9 cellular contexts compared by ENCODE assay signal in genomic region chr17:65850486-65850885, GRCh38.
DNase-seq lines count a peak whose midpoint lies in the region; ATAC-seq and TF ChIP-seq lines count a peak whose summit lies in the region.
"Had no signal": no experiment of that assay in that cellular context is flagged by ENCODE, and none has a peak within 500 bp of the region (broad histone marks: within the 10 kb centered on the region; RNA-seq: fewer than 3 reads in every experiment).

No MANE protein-coding gene starts in this region.

- CTCF ChIA-PET in GM10248 (lab: Yijun Ruan, JAX) (no interaction called here), HCT116 (lab: Charles Lee) (no interaction called here), PC-3 (lab: Charles Lee) (no interaction called here)

- H3K79me2 ChIP-seq in HCT116 (ENCODE audit: insufficient read depth, low read length) (no peaks in the 10 kb centered on the region), PC-3 (ENCODE audit: low read length) (no peaks in the 10 kb centered on the region)

- H3K9me3 ChIP-seq in HCT116 (ENCODE audit: control insufficient read depth in 1 of 2, insufficient read depth in 1 of 2, low read depth in 1 of 2, low read length in 2 of 2) (no peaks in the 10 kb centered on the region), PC-3 (ENCODE audit: low read length) (no peaks in the 10 kb centered on the region), right lobe of liver (no peaks in the 10 kb centered on the region)

- H3K27ac ChIP-seq in HCT116 (ENCODE audit: low read depth, low read length) (no peak overlapping the region), PC-3 (ENCODE audit: low read length) (peak overlapping the region; percentile 84), right lobe of liver (no peak overlapping the region)

- no peak for TF ChIP-seq RAD21 in HCT116 (IDR thresholded peaks at IDR 0.05; ENCODE audit: low read depth)

- ATAC-seq in HCT116 (no peak), PC-3 (peak; percentile 85), left colon (peak; percentile 53), right lobe of liver (no peak)
- ATAC-seq: natural killer cell had no signal

- peaks cover 4% of the 10 kb centered on the region for H3F3A ChIP-seq in PC-3 (ENCODE audit: low read length, unreplicated experiment)

- intact Hi-C loops in HCT116 (cut with micrococcal nuclease) (no loop called here), PC-3 (cut with micrococcal nuclease) (no loop called here), left colon (cut with DNase I, micrococcal nuclease) (no loop called here), right lobe of liver (cut with DNase I) (no loop called here)

- H3K4me2 ChIP-seq in HCT116 (ENCODE audit: low read length) = no peak overlapping the region
- H3K4me2 ChIP-seq in PC-3 (ENCODE audit: low read length) = peak overlapping the region; percentile 45

- no peaks in the 10 kb centered on the region; a peak in 1 of 4 replicates for H3K36me3 ChIP-seq in HCT116 (ENCODE audit: control insufficient read depth in 1 of 2, insufficient read depth in 2 of 2, low read length in 2 of 2)
- no peaks in the 10 kb centered on the region for H3K36me3 ChIP-seq in PC-3 (ENCODE audit: low read depth, low read length)
- H3K36me3 ChIP-seq in right lobe of liver = no peaks in the 10 kb centered on the region

- 78% methylated on average over 2 of the region's 2 CpGs for WGBS in right lobe of liver (ENCODE audit: insufficient coverage, low coverage, low lambda C conversion rate, missing lambda C conversion rate)

- no peaks in the 10 kb centered on the region for H3K9me2 ChIP-seq in HCT116 (ENCODE audit: insufficient read depth)
- H3K9me2 ChIP-seq in PC-3 (replicated peaks; ENCODE audit: low read length) = no peaks in the 10 kb centered on the region

- BruUV-seq in HCT116 (replicated peaks; lab: Mats Ljungman, UMichigan) = no TSS peak
- BruUV-seq in PC-3 (replicated peaks; lab: Mats Ljungman, UMichigan) = no TSS peak

- H3K4me1 ChIP-seq in HCT116 (ENCODE audit: control insufficient read depth in 1 of 2, insufficient read depth in 2 of 2, low read length in 2 of 2) = peaks cover 7 to 22% of the 10 kb centered on the region in 2 experiments
- H3K4me1 ChIP-seq in PC-3 (ENCODE audit: insufficient read depth, low read length) = peaks cover 27% of the 10 kb centered on the region
- H3K4me1 ChIP-seq in right lobe of liver = no peaks in the 10 kb centered on the region

- RAD21 ChIA-PET in HCT116 (lab: Charles Lee; ENCODE audit: low non-redundant PET in 1 of 2, low total read pairs in 2 of 2, uncharacterized antibody in 2 of 2, unreplicated experiment in 2 of 2) = no interaction called here

- no peak overlapping the region for H3K9ac ChIP-seq in HCT116 (ENCODE audit: low read length)
- peak overlapping the region; percentile 17 for H3K9ac ChIP-seq in PC-3 (ENCODE audit: low read length)

- POLR2A ChIA-PET in GM10248 (lab: Yijun Ruan, JAX) (no interaction called here), HCT116 (lab: Charles Lee) (no interaction called here), PC-3 (lab: Charles Lee; ENCODE audit: unreplicated experiment) (interaction anchor here (0.6 kb wide), 2 partner anchors 166 to 859 kb away, joined by 4 to 6 read pairs; no protein-coding TSS in a partner anchor)

- H3K27me3 ChIP-seq in HCT116 (ENCODE audit: insufficient read depth, low read length) = no peaks in the 10 kb centered on the region
- H3K27me3 ChIP-seq in PC-3 (ENCODE audit: low read length) = no peaks in the 10 kb centered on the region
- H3K27me3 ChIP-seq in right lobe of liver = no peaks in the 10 kb centered on the region

- H4K20me1 ChIP-seq in HCT116 (ENCODE audit: insufficient read depth) (no peaks in the 10 kb centered on the region), PC-3 (ENCODE audit: low read length) (no peaks in the 10 kb centered on the region)

- DNase-seq in GM10248 (ENCODE audit: extremely low spot score) (peak; percentile 16), HCT116 (ENCODE audit: low read depth, low spot score) (peak; percentile 8), PC-3 (peak; percentile 93), left colon (no peak), right lobe of liver (no peak), OCI-M2 (lab: John Stamatoyannopoulos, UW; ENCODE audit: unreplicated experiment) (no peak), NCI-H1694 treated with DMSO at 0.1 percent for 48 hours (lab: John Stamatoyannopoulos, UW) (no peak), NCI-H1417 (lab: John Stamatoyannopoulos, UW) (no peak)
- DNase-seq: natural killer cell had no signal

- TF ChIP-seq CTCF in GM10248 (IDR thresholded peaks at IDR 0.05; ENCODE audit: control extremely low read depth, extremely low read depth, low read depth, missing control alignments) (no peak), HCT116 (IDR thresholded peaks at IDR 0.05 in 2 of 3, conservative IDR thresholded peaks at IDR 0.05 in 1 of 3; ENCODE audit: borderline replicate concordance in 1 of 3, insufficient read depth in 1 of 3, low read depth in 2 of 3, low read length in 2 of 3) (no peak), PC-3 (conservative IDR thresholded peaks at IDR 0.05; ENCODE audit: low read depth, low read length) (no peak), right lobe of liver (IDR thresholded peaks at IDR 0.05) (no peak)

- H3K4me3 ChIP-seq in HCT116 (replicated peaks in 1 of 2; ENCODE audit: low read depth in 1 of 2, low read length in 2 of 2) = no peak overlapping the region
- H3K4me3 ChIP-seq in PC-3 (ENCODE audit: low read length) = no peak overlapping the region
- H3K4me3 ChIP-seq in right lobe of liver = no peak overlapping the region

- H2AFZ ChIP-seq in HCT116 (ENCODE audit: low read depth, low read length, poor library complexity, severe bottlenecking) = no peak overlapping the region
- H2AFZ ChIP-seq in PC-3 (ENCODE audit: low read length) = 0 out of 2 replicates have a peak overlapping the region, but pooled peaks have one; percentile 4

- TF ChIP-seq POLR2A in HCT116 (IDR thresholded peaks at IDR 0.05; ENCODE audit: borderline replicate concordance, extremely low read depth, insufficient read depth, insufficient read length) = no peak
- no peak for TF ChIP-seq POLR2A in right lobe of liver (IDR thresholded peaks at IDR 0.05)

TF ChIP-seq in HCT116, 20 proteins besides CTCF, POLR2A, EP300 and RAD21:
- TF ChIP-seq ZFX (IDR thresholded peaks at IDR 0.05) = no peak
- no peak for TF ChIP-seq EGR1 (IDR thresholded peaks at IDR 0.05; ENCODE audit: low read depth)
- TF ChIP-seq MAX (IDR thresholded peaks at IDR 0.05) = no peak
- TF ChIP-seq EZH2phosphoT487 (IDR thresholded peaks at IDR 0.05; ENCODE audit: borderline replicate concordance) = no peak
- TF ChIP-seq ATF3 (IDR thresholded peaks at IDR 0.05) = peak; percentile 40; the same call in 1 of the 2 replicates
- TF ChIP-seq CEBPB (IDR thresholded peaks at IDR 0.05; ENCODE audit: low read depth) = peak; percentile 58
- TF ChIP-seq ZNF274 (IDR thresholded peaks at IDR 0.05; ENCODE audit: low read depth, low read length) = no peak
- peak; percentile 33; the same call in 1 of the 2 replicates for TF ChIP-seq JUND (IDR thresholded peaks at IDR 0.05)
TF ChIP-seq in HCT116: peak in this region for 3.

Comparison
In these comparisons a context has a peak if more than half of its experiments do, and no peak if none do; other contexts are left out.
1. DNase-seq: peak in GM10248 (single experiment), HCT116 (single experiment) and PC-3 (single experiment); none in left colon (0 of 2), right lobe of liver (0 of 3), OCI-M2 (single experiment), NCI-H1694 treated with DMSO at 0.1 percent for 48 hours (single experiment) and NCI-H1417 (0 of 3).
2. ATAC-seq: peak in PC-3 (single experiment) and left colon (single experiment); none in HCT116 (single experiment) and right lobe of liver (0 of 4).